ENCODE assay signal across 13 cellular contexts in genomic region chr13:33270906-33271538, GRCh38. TPM values are rescaled to one million over a fixed set of nuclear protein-coding genes. Genes with fewer than 3 reads are reported as not detected.
A peak's percentile ranks its signal among the peaks of the same experiment; 100 is the strongest.
DNase-seq lines count a peak whose midpoint lies in the region; ATAC-seq and TF ChIP-seq lines count a peak whose summit lies in the region.
"Had no signal": no experiment of that assay in that cellular context is flagged by ENCODE, and none has a peak within 500 bp of the region (broad histone marks: within the 10 kb centered on the region; RNA-seq: fewer than 3 reads in every experiment).

No MANE protein-coding gene starts in this region.

- ATAC-seq in WTC11 (no peak), SK-N-SH treated with all-trans-retinoic acid at 6 μM for 48 hours (no peak)

- TF ChIP-seq CTCF in choroid plexus epithelial cell (conservative IDR thresholded peaks at IDR 0.05; ENCODE audit: low read depth, low read length) (no peak), WTC11 (IDR thresholded peaks at IDR 0.05) (no peak)

- H3K36me3 Mint-ChIP-seq in WTC11: no peaks in the 10 kb centered on the region

- H3K27me3 ChIP-seq in skeletal muscle satellite cell (ENCODE audit: control insufficient read depth, insufficient read depth, low read length): no peaks in the 10 kb centered on the region

- H3K27ac Mint-ChIP-seq in WTC11: no peak overlapping the region

- no peaks in the 10 kb centered on the region for H3K9me3 ChIP-seq in skeletal muscle satellite cell (replicated peaks; ENCODE audit: low read length)
- H3K9me3 ChIP-seq: thoracic aorta had no signal

- H3K4me1 ChIP-seq in skeletal muscle satellite cell (ENCODE audit: control insufficient read depth, insufficient read depth, low read length): peaks cover 86% of the 10 kb centered on the region
- H3K4me1 ChIP-seq: parathyroid adenoma had no signal

- CTCF ChIA-PET in WTC11 (lab: Charles Lee): no interaction called here

- H3K9me3 Mint-ChIP-seq in WTC11: peaks cover 5% of the 10 kb centered on the region; the same call in 1 of the 2 replicates

- H3K4me3 Mint-ChIP-seq in WTC11: no peak overlapping the region

- H3K9ac ChIP-seq in skeletal muscle satellite cell (ENCODE audit: low read depth, low read length): peak overlapping the region; percentile 12
- H3K9ac ChIP-seq: parathyroid adenoma had no signal

- peak overlapping the region; percentile 10 for H3K4me2 ChIP-seq in skeletal muscle satellite cell (ENCODE audit: low read length)

- no peaks in the 10 kb centered on the region for H3K27me3 Mint-ChIP-seq in WTC11 (ENCODE audit: low read depth)

- no peak overlapping the region for H3K4me3 ChIP-seq in choroid plexus epithelial cell (ENCODE audit: low read depth, low read length)
- H3K4me3 ChIP-seq in skeletal muscle satellite cell (ENCODE audit: low read length): no peak overlapping the region
- H3K4me3 ChIP-seq: thoracic aorta had no signal

- POLR2A ChIA-PET in WTC11 (lab: Charles Lee): no interaction called here

- H3K36me3 ChIP-seq in skeletal muscle satellite cell (ENCODE audit: insufficient read depth, low read length): peaks cover 81% of the 10 kb centered on the region
- H3K36me3 ChIP-seq: thoracic aorta had no signal

- DNase-seq in EH (ENCODE audit: low read depth) (peak; percentile 44), choroid plexus epithelial cell (ENCODE audit: low read depth) (peak; percentile 64), iris pigment epithelial cell (ENCODE audit: low read depth) (peak; percentile 52), NCI-H748 (lab: John Stamatoyannopoulos, UW; ENCODE audit: unreplicated experiment) (no peak), WTC11 (ENCODE audit: low spot score) (no peak), NCI-H1694 treated with DMSO at 0.1 percent for 48 hours (lab: John Stamatoyannopoulos, UW) (no peak)
- DNase-seq: DMS79 treated with DMSO at 0.1 percent for 48 hours, Karpas-422, NCI-H2171 had no signal

- peaks cover 18% of the 10 kb centered on the region for H3K4me1 Mint-ChIP-seq in WTC11

TF ChIP-seq in WTC11, 78 proteins besides CTCF, POLR2A, EP300 and RAD21:
- TF ChIP-seq RELA (CRISPR knock-in tag; IDR thresholded peaks at IDR 0.05; ENCODE audit: borderline replicate concordance): no peak
TF ChIP-seq in WTC11: peak in this region for 0.

TF ChIP-seq in SK-N-SH treated with all-trans-retinoic acid at 6 μM for 48 hours, 23 proteins besides CTCF, POLR2A, EP300 and RAD21:
- TF ChIP-seq ZFP3 (CRISPR knock-in tag; IDR thresholded peaks at IDR 0.05) (no peak), CSDC2 (CRISPR knock-in tag; IDR thresholded peaks at IDR 0.05) (no peak), ESRRG (CRISPR knock-in tag; IDR thresholded peaks at IDR 0.05) (no peak)
TF ChIP-seq in SK-N-SH treated with all-trans-retinoic acid at 6 μM for 48 hours: peak in this region for 0.

RNA-seq across cellular contexts. Expression of gene STARD13, which starts 14.5 kb away (rescaled TPM):
- total RNA-seq in skeletal muscle satellite cell (2012; rRNA removed): 19.5 and 35.4 TPM in 2 replicates
- 4.0 to 4.4 TPM (median 4.2 TPM) in 3 replicates for total RNA-seq in WTC11 (2021)

Comparison
In these comparisons a context has a peak if more than half of its experiments do, and no peak if none do; other contexts are left out.
1. DNase-seq: peak in EH (single experiment), choroid plexus epithelial cell (single experiment) and iris pigment epithelial cell (single experiment); none in NCI-H748 (single experiment), WTC11 (single experiment) and NCI-H1694 treated with DMSO at 0.1 percent for 48 hours (single experiment).